ENCODE assay signal across 11 cellular contexts in genomic region chr12:112904571-112904970, GRCh38. TPM values are rescaled to one million over a fixed set of nuclear protein-coding genes. Genes with fewer than 3 reads are reported as not detected.
DNase-seq lines count a peak whose midpoint lies in the region; TF ChIP-seq lines count a peak whose summit lies in the region.
"Had no signal": no experiment of that assay in that cellular context is flagged by ENCODE, and none has a peak within 500 bp of the region (broad histone marks: within the 10 kb centered on the region; RNA-seq: fewer than 3 reads in every experiment).

No MANE protein-coding gene starts in this region.

- peak overlapping the region; percentile 79 for H3K27ac Mint-ChIP-seq in activated CD4-positive, alpha-beta T cell treated with anti-CD3 and anti-CD28 coated beads, Interleukin-2, amount 10 ng/mL, durations not matched to agents 24 days and 14 days

- no peak for TF ChIP-seq POLR2A in esophagus squamous epithelium (IDR thresholded peaks at IDR 0.05)
- TF ChIP-seq POLR2A in spleen (IDR thresholded peaks at IDR 0.05) = no peak

- peak overlapping the region; percentile 43 for H3K4me3 Mint-ChIP-seq in activated CD4-positive, alpha-beta T cell treated with anti-CD3 and anti-CD28 coated beads, Interleukin-2, amount 10 ng/mL, durations not matched to agents 24 days and 14 days

- H3K9me3 Mint-ChIP-seq in activated CD4-positive, alpha-beta T cell treated with anti-CD3 and anti-CD28 coated beads, Interleukin-2, amount 10 ng/mL, durations not matched to agents 24 days and 14 days = no peaks in the 10 kb centered on the region

- TF ChIP-seq CTCF in RWPE1 (conservative IDR thresholded peaks at IDR 0.05; ENCODE audit: low read depth) (no peak), esophagus squamous epithelium (IDR thresholded peaks at IDR 0.05) (no peak), spleen (IDR thresholded peaks at IDR 0.05 in 8 of 11, conservative IDR thresholded peaks at IDR 0.05 in 3 of 11) (no peak)

- H3K27ac ChIP-seq in RWPE1 = peak overlapping the region; percentile 69
- peak overlapping the region in 3 of 4 donors; percentile 82 to 91 (median 89) for H3K27ac ChIP-seq in esophagus squamous epithelium
- H3K27ac ChIP-seq in spleen = peak overlapping the region in 5 of 8 donors; percentile 0 to 94 (median 90)
- H3K27ac ChIP-seq: foreskin keratinocyte had no signal

- peaks cover 12% of the 10 kb centered on the region for H3K36me3 Mint-ChIP-seq in activated CD4-positive, alpha-beta T cell treated with anti-CD3 and anti-CD28 coated beads, Interleukin-2, amount 10 ng/mL, durations not matched to agents 24 days and 14 days (ENCODE audit: low read depth)

- H3K27me3 ChIP-seq in esophagus squamous epithelium (no peaks in the 10 kb centered on the region), spleen (replicated peaks in 1 of 7) (no peaks in the 10 kb centered on the region)
- H3K27me3 ChIP-seq: foreskin keratinocyte had no signal

- H3K4me3 ChIP-seq in esophagus squamous epithelium (no peak overlapping the region), spleen (no peak overlapping the region)

- POLR2A ChIA-PET in RWPE1 (lab: Yijun Ruan, JAX; ENCODE audit: low non-redundant PET) = no interaction called here

- H3K4me1 Mint-ChIP-seq in activated CD4-positive, alpha-beta T cell treated with anti-CD3 and anti-CD28 coated beads, Interleukin-2, amount 10 ng/mL, durations not matched to agents 24 days and 14 days = peaks cover 66% of the 10 kb centered on the region

- peaks cover 28 to 60% (median 33%) of the 10 kb centered on the region in 3 donors for H3K4me1 ChIP-seq in esophagus squamous epithelium
- peaks cover 38 to 93% (median 75%) of the 10 kb centered on the region in 6 donors for H3K4me1 ChIP-seq in spleen

- intact Hi-C loops in activated CD4-positive, alpha-beta T cell treated with anti-CD3 and anti-CD28 coated beads, Interleukin-2, amount 10 ng/mL, durations not matched to agents 24 days and 14 days (cut with micrococcal nuclease) = loop anchor here (5.0 to 10.0 kb wide), 2 partner anchors 188 to 250 kb away; no protein-coding TSS in a partner anchor
- intact Hi-C loops in esophagus squamous epithelium (cut with DNase I) = no loop called here
- intact Hi-C loops in spleen (cut with DNase I; ENCODE audit: low total_unique reads) = no loop called here

- CTCF ChIA-PET in RWPE1 (lab: Yijun Ruan, JAX) = no interaction called here

- DNase-seq in activated CD4-positive, alpha-beta T cell treated with anti-CD3 and anti-CD28 coated beads, Interleukin-2, amount 10 ng/mL, durations not matched to agents 24 days and 14 days = no peak
- no peak for DNase-seq in activated CD4-positive, alpha-beta T cell treated with anti-CD3 and anti-CD28 coated beads for 1 hour
- DNase-seq in RWPE1 (ENCODE audit: low spot score) = no peak
- no peak for DNase-seq in esophagus squamous epithelium (lab: John Stamatoyannopoulos, UW)
- DNase-seq in spleen = no peak
- DNase-seq in SKM-1 treated with dmso at 0.1 percent for 144 hours (lab: John Stamatoyannopoulos, UW; ENCODE audit: unreplicated experiment) = no peak
- no peak for DNase-seq in SW480 (ENCODE audit: low spot score)
- no peak for DNase-seq in effector CD4-positive, alpha-beta T cell
- DNase-seq: foreskin keratinocyte, GF-D8, NCI-H187 had no signal

- no peaks in the 10 kb centered on the region for H3K9me3 ChIP-seq in esophagus squamous epithelium
- no peaks in the 10 kb centered on the region for H3K9me3 ChIP-seq in spleen

- H3K36me3 ChIP-seq in esophagus squamous epithelium = peaks cover 0 to under 1% (median 0%) of the 10 kb centered on the region in 3 donors
- H3K36me3 ChIP-seq in spleen = peaks cover 0 to 13% (median 0%) of the 10 kb centered on the region in 6 donors

- no peaks in the 10 kb centered on the region for H3K27me3 Mint-ChIP-seq in activated CD4-positive, alpha-beta T cell treated with anti-CD3 and anti-CD28 coated beads, Interleukin-2, amount 10 ng/mL, durations not matched to agents 24 days and 14 days

RNA-seq across cellular contexts. Expression of gene OAS1, which starts 2.2 kb away (rescaled TPM):
- total RNA-seq in activated CD4-positive, alpha-beta T cell treated with anti-CD3 and anti-CD28 coated beads, Interleukin-2, amount 10 ng/mL, durations not matched to agents 24 days and 14 days = 24.5 and 28.0 TPM in 2 replicates
- total RNA-seq in esophagus squamous epithelium = 100 to 1,000 TPM in 1 of 4 donors, 10 to 100 TPM in 3; 32.1 to 115 (median 50.8) TPM
- total RNA-seq in spleen = 10 to 100 TPM; 43.2 to 68.4 (median 56.7) TPM
- polyA plus RNA-seq in spleen = 10 to 100 TPM; 34.7 to 53.8 (median 47.7) TPM

RNA-seq across cellular contexts. Expression of gene OAS3, which starts 33.7 kb away (rescaled TPM):
- 47.5 and 48.9 TPM in 2 replicates for total RNA-seq in activated CD4-positive, alpha-beta T cell treated with anti-CD3 and anti-CD28 coated beads, Interleukin-2, amount 10 ng/mL, durations not matched to agents 24 days and 14 days
- total RNA-seq in esophagus squamous epithelium = 10 to 100 TPM; 25.2 to 40.0 (median 32.3) TPM
- total RNA-seq in spleen = 10 to 100 TPM; 26.9 to 54.5 (median 37.3) TPM
- 10 to 100 TPM in 1 of 3 donors, 1 to 10 TPM in 2; 5.0 to 14.7 (median 5.5) TPM for polyA plus RNA-seq in spleen
